In the genomic region with DNA sequence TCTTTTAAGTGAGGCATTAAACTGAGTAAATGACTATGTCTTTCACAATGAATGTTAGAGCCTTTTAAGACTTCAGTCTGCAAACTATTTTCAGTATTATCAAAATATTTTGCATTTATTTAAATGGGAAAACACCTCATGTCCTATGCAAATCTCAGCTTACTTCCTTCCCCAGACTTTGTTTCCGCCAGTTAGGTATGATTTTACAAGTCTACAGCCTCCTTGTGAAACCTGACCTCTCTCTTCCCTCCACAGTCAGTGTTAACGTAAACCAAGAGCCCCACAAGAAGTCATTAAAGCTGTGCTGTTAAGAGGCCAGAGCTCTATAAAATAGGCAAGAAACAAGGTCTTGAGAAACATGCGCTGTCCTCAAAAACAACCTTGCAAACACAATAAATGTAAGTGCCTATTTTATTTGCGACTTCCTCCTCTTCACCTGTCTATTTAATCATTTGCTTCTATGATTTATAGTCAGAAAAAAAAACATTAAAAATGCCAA, we compare ENCODE assay signal across 11 cellular contexts. TPM values are rescaled to one million over a fixed set of nuclear protein-coding genes. Genes with fewer than 3 reads are reported as not detected.
A peak's percentile ranks its signal among the peaks of the same experiment; 100 is the strongest.
DNase-seq lines count a peak whose midpoint lies in the region; ATAC-seq and TF ChIP-seq lines count a peak whose summit lies in the region.
"Had no signal": no experiment of that assay in that cellular context is flagged by ENCODE, and none has a peak within 500 bp of the region (broad histone marks: within the 10 kb centered on the region; RNA-seq: fewer than 3 reads in every experiment).

No MANE protein-coding gene starts in this region.

- no peaks in the 10 kb centered on the region for H3K36me3 ChIP-seq in upper lobe of right lung
- no peaks in the 10 kb centered on the region for H3K36me3 ChIP-seq in vagina
- H3K36me3 ChIP-seq: BLaER1 had no signal

- TF ChIP-seq CTCF in upper lobe of right lung (IDR thresholded peaks at IDR 0.05) (no peak), vagina (IDR thresholded peaks at IDR 0.05) (no peak)

- no peak overlapping the region for H3K4me3 ChIP-seq in upper lobe of right lung
- H3K4me3 ChIP-seq in vagina = no peak overlapping the region
- H3K4me3 ChIP-seq: BLaER1 had no signal

- H3K4me1 Mint-ChIP-seq in immature natural killer cell = no peaks in the 10 kb centered on the region

- H3K9me3 ChIP-seq in upper lobe of right lung = no peaks in the 10 kb centered on the region
- no peaks in the 10 kb centered on the region for H3K9me3 ChIP-seq in vagina
- H3K9me3 ChIP-seq: BLaER1 had no signal

- peaks cover 5 to 6% (median 5%) of the 10 kb centered on the region in 3 donors for H3K27me3 Mint-ChIP-seq in immature natural killer cell (ENCODE audit: low read depth in 3 of 3)

- no peaks in the 10 kb centered on the region for H3K4me1 ChIP-seq in upper lobe of right lung
- peaks cover 5% of the 10 kb centered on the region for H3K4me1 ChIP-seq in vagina
- H3K4me1 ChIP-seq: BLaER1 had no signal

- H3K27me3 ChIP-seq in upper lobe of right lung = no peaks in the 10 kb centered on the region
- no peaks in the 10 kb centered on the region for H3K27me3 ChIP-seq in vagina
- H3K27me3 ChIP-seq: BLaER1 had no signal

- H3K4me3 Mint-ChIP-seq in immature natural killer cell = no peak overlapping the region
- H3K4me3 Mint-ChIP-seq: T-helper 1 cell treated with Interleukin-12 subunit alpha and Interleukin-12 subunit beta and Interleukin-4 antibody, amounts not matched to agents 30 μg/mL and 1 μg/mL, for 36 hours had no signal

- DNase-seq in activated CD4-positive, CD25-positive, alpha-beta regulatory T cell treated with anti-CD3 and anti-CD28 coated beads, Interleukin-2, amount 50 U/mL, for 72 hours = no peak
- DNase-seq in amniotic epithelial cell (ENCODE audit: low read depth) (peak; percentile 45), upper lobe of right lung (no peak), vagina (ENCODE audit: extremely low spot score in 2 of 2) (no peak), immature natural killer cell (no peak)
- DNase-seq in stimulated activated CD4-positive, alpha-beta T cell treated with anti-CD3 and anti-CD28 coated beads, Interleukin-2, amount 100 ng/mL, for 48 hours = no peak
- DNase-seq: stimulated activated naive CD4-positive, alpha-beta T cell had no signal

- ATAC-seq in activated CD4-positive, CD25-positive, alpha-beta regulatory T cell treated with anti-CD3 and anti-CD28 coated beads, Interleukin-2, amount 50 U/mL, for 24 hours = peak; percentile 90 to 95
- ATAC-seq in HG03103 (IDR thresholded peaks at IDR 0.05; ENCODE audit: low read depth, unreplicated experiment) = peak; percentile 91
- peak; percentile 73 for ATAC-seq in upper lobe of right lung

- no peaks in the 10 kb centered on the region for H3K9me3 Mint-ChIP-seq in immature natural killer cell
- H3K9me3 Mint-ChIP-seq: T-helper 1 cell treated with Interleukin-12 subunit alpha and Interleukin-12 subunit beta and Interleukin-4 antibody, amounts not matched to agents 30 μg/mL and 1 μg/mL, for 36 hours had no signal

- no peaks in the 10 kb centered on the region for H3K36me3 Mint-ChIP-seq in immature natural killer cell

- no peak overlapping the region for H3K27ac Mint-ChIP-seq in immature natural killer cell
- H3K27ac Mint-ChIP-seq: T-helper 1 cell treated with Interleukin-12 subunit alpha and Interleukin-12 subunit beta and Interleukin-4 antibody, amounts not matched to agents 30 μg/mL and 1 μg/mL, for 36 hours had no signal

- H3K27ac ChIP-seq in upper lobe of right lung (no peak overlapping the region), vagina (no peak overlapping the region)
- H3K27ac ChIP-seq: BLaER1 had no signal

- no peak for TF ChIP-seq POLR2A in vagina (IDR thresholded peaks at IDR 0.05)

- intact Hi-C loops in upper lobe of right lung (cut with DNase I) (no loop called here), vagina (cut with DNase I) (no loop called here)

RNA-seq across cellular contexts. Expression of gene PRTG, which starts 48.3 kb away (rescaled TPM):
- total RNA-seq in upper lobe of right lung (8.6 TPM), vagina (5.2 TPM)
- not detected for polyA plus RNA-seq in immature natural killer cell
